Comparison of ENCODE assay signal across 8 cellular contexts in genomic region chr9:83596899-83597504, GRCh38. TPM values are rescaled to one million over a fixed set of nuclear protein-coding genes. Genes with fewer than 3 reads are reported as not detected.
A peak's percentile ranks its signal among the peaks of the same experiment; 100 is the strongest.
DNase-seq lines count a peak whose midpoint lies in the region; ATAC-seq, FAIRE-seq and TF ChIP-seq lines count a peak whose summit lies in the region.

No MANE protein-coding gene starts in this region.

- H3K4me1 ChIP-seq in mucosa of descending colon (ENCODE audit: low read depth), result no peaks in the 10 kb centered on the region
- no peaks in the 10 kb centered on the region for H3K4me1 ChIP-seq in uterus

- no peak for TF ChIP-seq POLR2A in uterus (IDR thresholded peaks at IDR 0.05)

- H3K36me3 ChIP-seq in mucosa of descending colon (ENCODE audit: low read depth) (no peaks in the 10 kb centered on the region), uterus (no peaks in the 10 kb centered on the region)

- H3K4me3 ChIP-seq in mucosa of descending colon (no peak overlapping the region), uterus (no peak overlapping the region)

- no peaks in the 10 kb centered on the region for H3K9me3 ChIP-seq in mucosa of descending colon
- no peaks in the 10 kb centered on the region for H3K9me3 ChIP-seq in uterus

- no peaks in the 10 kb centered on the region for H3K27me3 ChIP-seq in uterus

- peak; percentile 44 for ATAC-seq in mucosa of descending colon

- peak; percentile 11 for DNase-seq in activated T-cell treated with anti-CD3 and anti-CD28 coated beads for 24 hours (ENCODE audit: low read depth)
- no peak for DNase-seq in activated T-cell treated with anti-CD3 and anti-CD28 coated beads, Interleukin-2, amount 50 U/mL, for 1 hour
- DNase-seq in HTR-8/SVneo (ENCODE audit: insufficient read length, low spot score), result peak; percentile 25
- peak; percentile 6 for DNase-seq in T follicular helper cell (ENCODE audit: low read depth)
- peak; percentile 68 for DNase-seq in dermis blood vessel endothelial cell
- peak in 2 of 3 donors; percentile 30 to 74 for DNase-seq in mucosa of descending colon
- DNase-seq in uterus, result no peak
- no peak for DNase-seq in LoVo (ENCODE audit: low spot score)

- TF ChIP-seq CTCF in mucosa of descending colon (IDR thresholded peaks at IDR 0.05) (peak; percentile 64), uterus (IDR thresholded peaks at IDR 0.05) (peak in 3 of 4 experiments; percentile 24 to 34 (median 28))

- intact Hi-C loops in mucosa of descending colon (cut with DNase I, micrococcal nuclease), result no loop called here
- intact Hi-C loops in uterus (cut with DNase I; ENCODE audit: low total_unique reads), result no loop called here

- no peak for FAIRE-seq in HTR-8/SVneo (lab: Jason Lieb, UNC)

- no peak overlapping the region for H3K27ac ChIP-seq in uterus

RNA-seq across cellular contexts. Expression of gene IDNK, which starts 25.9 kb away (rescaled TPM):
- total RNA-seq in dermis blood vessel endothelial cell (4.1 and 5.5 TPM in 2 replicates), mucosa of descending colon (10 to 100 TPM in 1 of 3 donors, 1 to 10 TPM in 2; 6.8 to 10.6 (median 7.1) TPM), uterus (1 to 10 TPM in 3 of 4 donors, not detected in 1; 2.6 to 5.5 (median 4.0) TPM)

RNA-seq across cellular contexts. Expression of gene FRMD3, which starts 58.8 kb away (rescaled TPM):
- total RNA-seq in dermis blood vessel endothelial cell, result 3.7 and 6.1 TPM in 2 replicates
- total RNA-seq in mucosa of descending colon, result 10 to 100 TPM; 12.2 to 27.4 (median 25.0) TPM
- 10 to 100 TPM in 1 of 4 donors, 1 to 10 TPM in 3; 1.8 to 13.3 (median 3.3) TPM for total RNA-seq in uterus

Comparison
In these comparisons a context has a peak if more than half of its experiments do, and no peak if none do; other contexts are left out.
1. DNase-seq: peak in activated T-cell treated with anti-CD3 and anti-CD28 coated beads for 24 hours (single experiment), HTR-8/SVneo (single experiment), T follicular helper cell (single experiment), dermis blood vessel endothelial cell (single experiment) and mucosa of descending colon (2 of 3); none in activated T-cell treated with anti-CD3 and anti-CD28 coated beads, Interleukin-2, amount 50 U/mL, for 1 hour (single experiment), uterus (0 of 2) and LoVo (single experiment).